ENCODE assay signal across 23 cellular contexts in genomic region chr4:111636961-111637556, GRCh38.
A peak's percentile ranks its signal among the peaks of the same experiment; 100 is the strongest.
DNase-seq lines count a peak whose midpoint lies in the region; ATAC-seq, FAIRE-seq and TF ChIP-seq lines count a peak whose summit lies in the region.
"Had no signal": no experiment of that assay in that cellular context is flagged by ENCODE, and none has a peak within 500 bp of the region (broad histone marks: within the 10 kb centered on the region; RNA-seq: fewer than 3 reads in every experiment).

No MANE protein-coding gene starts in this region.

- H3K9me3 ChIP-seq in trophoblast cell (ENCODE audit: insufficient read depth, low read depth, low read length), result no peaks in the 10 kb centered on the region
- H3K9me3 ChIP-seq: BLaER1 treated with 17β-estradiol and CSF1 and Interleukin-3, amounts not matched to agents 10 nM and 100 nM had no signal

- no peak overlapping the region for H4K8ac ChIP-seq in trophoblast cell (ENCODE audit: low read depth, low read length)

- no peak for TF ChIP-seq CTCF in epithelial cell of esophagus (IDR thresholded peaks at IDR 0.05; ENCODE audit: insufficient read depth, low read depth, low read length, missing control alignments)

- H3K79me2 ChIP-seq in trophoblast cell (ENCODE audit: control insufficient read depth, insufficient read depth, low read length, poor library complexity), result no peaks in the 10 kb centered on the region

- no peak overlapping the region for H3K4me3 ChIP-seq in epithelial cell of esophagus (ENCODE audit: low read length)
- no peak overlapping the region for H3K4me3 ChIP-seq in trophoblast cell (ENCODE audit: low read depth, low read length)
- H3K4me3 ChIP-seq: BLaER1 treated with 17β-estradiol and CSF1 and Interleukin-3, amounts not matched to agents 10 nM and 100 nM; GM12878; K562 had no signal

- H3K14ac ChIP-seq in trophoblast cell (ENCODE audit: low read length), result no peak overlapping the region

- no CpG with 5 or more reads among the region's 2 CpGs for WGBS in trophoblast cell (ENCODE audit: extremely low coverage, insufficient coverage, insufficient read length)

- H3K9ac ChIP-seq in trophoblast cell (ENCODE audit: low read length), result no peak overlapping the region
- H3K9ac ChIP-seq: BLaER1 treated with 17β-estradiol and CSF1 and Interleukin-3, amounts not matched to agents 10 nM and 100 nM had no signal

- no peak overlapping the region for H3K27ac ChIP-seq in trophoblast cell (ENCODE audit: low read depth, low read length)
- H3K27ac ChIP-seq: BLaER1 treated with 17β-estradiol and CSF1 and Interleukin-3, amounts not matched to agents 10 nM and 100 nM; HL-60 had no signal

- H3K36me3 ChIP-seq in trophoblast cell (ENCODE audit: control insufficient read depth in 1 of 2, insufficient read depth in 2 of 2, low read length in 2 of 2), result no peaks in the 10 kb centered on the region
- H3K36me3 ChIP-seq: BLaER1 treated with 17β-estradiol and CSF1 and Interleukin-3, amounts not matched to agents 10 nM and 100 nM had no signal

- H2AFZ ChIP-seq in trophoblast cell (ENCODE audit: insufficient read depth, low read length, poor library complexity), result no peak overlapping the region

- no peak overlapping the region for H2BK12ac ChIP-seq in trophoblast cell (ENCODE audit: low read length)

- H2AK5ac ChIP-seq in trophoblast cell (ENCODE audit: low read length), result no peak overlapping the region

- H2BK120ac ChIP-seq in trophoblast cell (ENCODE audit: insufficient read depth, low read length, poor library complexity), result no peak overlapping the region

- H3K4me2 ChIP-seq in trophoblast cell (ENCODE audit: low read length), result no peak overlapping the region
- H3K4me2 ChIP-seq: BLaER1 treated with 17β-estradiol and CSF1 and Interleukin-3, amounts not matched to agents 10 nM and 100 nM had no signal

- FAIRE-seq in GM19239 (lab: Jason Lieb, UNC), result no peak
- FAIRE-seq: GM12878, H1, K562 had no signal

- no peak overlapping the region for H3K4ac ChIP-seq in trophoblast cell (ENCODE audit: low read depth, low read length)

- ATAC-seq in GM18870 (IDR thresholded peaks at IDR 0.05; ENCODE audit: unreplicated experiment), result peak; percentile 48
- peak; percentile 61 for ATAC-seq in GM19463 (IDR thresholded peaks at IDR 0.05; ENCODE audit: unreplicated experiment)
- no peak for ATAC-seq in GM19328 (IDR thresholded peaks at IDR 0.05; ENCODE audit: unreplicated experiment)
- no peak for ATAC-seq in left lobe of liver
- ATAC-seq: GM12878, K562 had no signal

- no peak overlapping the region for H3K23ac ChIP-seq in trophoblast cell (ENCODE audit: low read length)

- H3K4me1 ChIP-seq in trophoblast cell (ENCODE audit: control insufficient read depth in 1 of 2, insufficient read depth in 2 of 2, low read length in 2 of 2), result no peaks in the 10 kb centered on the region

- no peak overlapping the region for H4K12ac ChIP-seq in trophoblast cell (ENCODE audit: low read depth, low read length)

- DNase-seq in epithelial cell of esophagus (ENCODE audit: low read depth), result peak; percentile 84
- DNase-seq in trophoblast cell, result peak; percentile 17 to 66
- DNase-seq in GOT3 (lab: John Stamatoyannopoulos, UW), result no peak
- no peak for DNase-seq in GM19239 (ENCODE audit: insufficient read length, low spot score)
- DNase-seq in left lobe of liver (ENCODE audit: low spot score), result no peak
- DNase-seq: 8988T; CD4-positive, CD25-positive, alpha-beta regulatory T cell; CD8-positive, alpha-beta memory T cell; COR-L47; DMS 273 treated with DMSO at 0.1 percent for 48 hours; DMS53; DND-41; EL; H9; IMR-90 had no signal

- H2BK5ac ChIP-seq in trophoblast cell (ENCODE audit: low read depth, low read length, poor library complexity), result no peak overlapping the region

- H3K27me3 ChIP-seq in trophoblast cell (ENCODE audit: insufficient read depth, low read length), result no peaks in the 10 kb centered on the region
- H3K27me3 ChIP-seq: BLaER1 treated with 17β-estradiol and CSF1 and Interleukin-3, amounts not matched to agents 10 nM and 100 nM had no signal

- no peak overlapping the region for H4K91ac ChIP-seq in trophoblast cell (ENCODE audit: low read depth, low read length)

- no peak overlapping the region for H3K18ac ChIP-seq in trophoblast cell (ENCODE audit: low read length)

- no peaks in the 10 kb centered on the region for H3K79me1 ChIP-seq in trophoblast cell (ENCODE audit: low read length)

Comparison
In these comparisons a context has a peak if more than half of its experiments do, and no peak if none do; other contexts are left out.
1. ATAC-seq: peak in GM18870 (single experiment) and GM19463 (single experiment); none in GM19328 (single experiment) and left lobe of liver (single experiment).
2. DNase-seq: peak in epithelial cell of esophagus (single experiment) and trophoblast cell (2 of 2); none in GOT3 (single experiment), GM19239 (single experiment) and left lobe of liver (single experiment).